15 cellular contexts compared by ENCODE assay signal in the genomic region with DNA sequence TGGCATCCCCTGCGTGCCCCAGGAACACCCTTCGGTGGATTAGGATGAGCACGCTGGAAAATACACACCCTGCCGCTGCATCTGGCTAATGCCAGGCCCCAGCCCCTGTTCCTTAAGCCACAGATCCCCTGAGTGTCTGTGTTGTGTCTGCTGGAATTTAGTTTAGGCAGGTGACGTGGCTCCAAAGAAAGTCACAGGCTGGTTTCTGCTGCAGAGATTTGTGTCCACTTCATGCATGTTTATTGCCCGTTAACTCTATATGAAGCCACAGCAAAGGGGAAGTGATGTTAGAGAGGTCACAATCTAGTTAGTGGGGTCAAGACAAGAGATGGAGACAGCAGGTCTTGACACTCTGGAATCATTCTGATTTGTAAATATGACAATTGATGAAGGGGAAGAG.
DNase-seq lines count a peak whose midpoint lies in the region; ATAC-seq, FAIRE-seq and TF ChIP-seq lines count a peak whose summit lies in the region.
"Had no signal": no experiment of that assay in that cellular context is flagged by ENCODE, and none has a peak within 500 bp of the region (broad histone marks: within the 10 kb centered on the region; RNA-seq: fewer than 3 reads in every experiment).

No MANE protein-coding gene starts in this region.

- no peak for TF ChIP-seq CTCF in neural progenitor cell (IDR thresholded peaks at IDR 0.05)
- TF ChIP-seq CTCF in D721Med (IDR thresholded peaks at IDR 0.05; ENCODE audit: insufficient read depth, missing control alignments), result no peak

- H4K20me1 ChIP-seq in neural progenitor cell (ENCODE audit: low read depth), result no peaks in the 10 kb centered on the region

- no peaks in the 10 kb centered on the region for H3K27me3 ChIP-seq in neural progenitor cell
- H3K27me3 ChIP-seq: gastroesophageal sphincter, upper lobe of right lung had no signal

- CTCF ChIA-PET in activated CD4-positive, alpha-beta T cell treated with anti-CD3 and anti-CD28 coated beads for 36 hours (lab: Charles Lee), result interaction anchor here (0.6 kb wide), 1 partner anchor 45 kb away, joined by 3 read pairs; no protein-coding TSS in a partner anchor

- H3K27ac ChIP-seq in neural progenitor cell, result no peak overlapping the region
- H3K27ac ChIP-seq: gastroesophageal sphincter, upper lobe of right lung had no signal

- POLR2A ChIA-PET in activated CD4-positive, alpha-beta T cell treated with anti-CD3 and anti-CD28 coated beads for 36 hours (lab: Charles Lee), result interaction anchor here (1.0 to 1.5 kb wide), 2 partner anchors 119 to 203 kb away, joined by 3 to 8 read pairs; no protein-coding TSS in a partner anchor

- H3K9ac ChIP-seq in neural progenitor cell, result no peak overlapping the region

- H3K27ac Mint-ChIP-seq in activated CD4-positive, alpha-beta T cell treated with anti-CD3 and anti-CD28 coated beads for 36 hours, result peak overlapping the region; percentile 92
- H3K27ac Mint-ChIP-seq in activated T-helper 17 cell treated with anti-CD3 and anti-CD28 coated beads, Interleukin-2, amount 50 U/mL, for 72 hours, result peak overlapping the region; percentile 96
- peak overlapping the region; percentile 34 for H3K27ac Mint-ChIP-seq in neural progenitor cell
- H3K27ac Mint-ChIP-seq: nephron progenitor cell had no signal

- ATAC-seq in activated CD4-positive, alpha-beta T cell treated with anti-CD3 and anti-CD28 coated beads for 36 hours, result no peak
- ATAC-seq in activated T-helper 17 cell treated with anti-CD3 and anti-CD28 coated beads, Interleukin-2, amount 50 U/mL, for 72 hours (replicated peaks), result no peak
- no peak for ATAC-seq in HG03135 (IDR thresholded peaks at IDR 0.05; ENCODE audit: unreplicated experiment)
- ATAC-seq: gastroesophageal sphincter, upper lobe of right lung had no signal

- H3K4me3 Mint-ChIP-seq in activated CD4-positive, alpha-beta T cell treated with anti-CD3 and anti-CD28 coated beads for 36 hours, result peak overlapping the region; percentile 32
- H3K4me3 Mint-ChIP-seq in activated T-helper 17 cell treated with anti-CD3 and anti-CD28 coated beads, Interleukin-2, amount 50 U/mL, for 72 hours, result peak overlapping the region; percentile 76
- no peak overlapping the region for H3K4me3 Mint-ChIP-seq in neural progenitor cell
- H3K4me3 Mint-ChIP-seq: nephron progenitor cell had no signal

- intact Hi-C loops in activated CD4-positive, alpha-beta T cell treated with anti-CD3 and anti-CD28 coated beads for 36 hours (cut with DNase I, micrococcal nuclease), result loop anchor here in 1 of 2 experiments (2.0 to 5.0 kb wide), 4 partner anchors 229 to 353 kb away; no protein-coding TSS in a partner anchor

- H3F3A ChIP-seq in neural progenitor cell (ENCODE audit: low read depth), result peaks cover 20% of the 10 kb centered on the region

- H3K36me3 Mint-ChIP-seq in activated CD4-positive, alpha-beta T cell treated with anti-CD3 and anti-CD28 coated beads for 36 hours (ENCODE audit: low read depth), result peaks cover 2% of the 10 kb centered on the region
- H3K36me3 Mint-ChIP-seq in activated T-helper 17 cell treated with anti-CD3 and anti-CD28 coated beads, Interleukin-2, amount 50 U/mL, for 72 hours (ENCODE audit: low read depth), result no peaks in the 10 kb centered on the region
- H3K36me3 Mint-ChIP-seq in neural progenitor cell, result no peaks in the 10 kb centered on the region

- H3K4me1 ChIP-seq in neural progenitor cell, result peaks cover 27% of the 10 kb centered on the region

- H2AFZ ChIP-seq in neural progenitor cell (replicated peaks), result no peak overlapping the region

- H3K27me3 Mint-ChIP-seq in activated CD4-positive, alpha-beta T cell treated with anti-CD3 and anti-CD28 coated beads for 36 hours, result no peaks in the 10 kb centered on the region
- no peaks in the 10 kb centered on the region for H3K27me3 Mint-ChIP-seq in activated T-helper 17 cell treated with anti-CD3 and anti-CD28 coated beads, Interleukin-2, amount 50 U/mL, for 72 hours
- H3K27me3 Mint-ChIP-seq in neural progenitor cell (ENCODE audit: insufficient read depth, low read depth), result peaks cover 19% of the 10 kb centered on the region

- no peak overlapping the region for H3K4me2 ChIP-seq in neural progenitor cell
- H3K4me2 ChIP-seq: A549 had no signal

- H3K4me1 Mint-ChIP-seq in activated CD4-positive, alpha-beta T cell treated with anti-CD3 and anti-CD28 coated beads for 36 hours, result peaks cover 79% of the 10 kb centered on the region
- H3K4me1 Mint-ChIP-seq in activated T-helper 17 cell treated with anti-CD3 and anti-CD28 coated beads, Interleukin-2, amount 50 U/mL, for 72 hours, result peaks cover 46% of the 10 kb centered on the region
- peaks cover 82% of the 10 kb centered on the region for H3K4me1 Mint-ChIP-seq in neural progenitor cell

- H3K36me3 ChIP-seq in neural progenitor cell, result no peaks in the 10 kb centered on the region
- H3K36me3 ChIP-seq: gastroesophageal sphincter, upper lobe of right lung had no signal

- H3K4me3 ChIP-seq in neural progenitor cell, result no peak overlapping the region
- H3K4me3 ChIP-seq: A549, gastroesophageal sphincter, upper lobe of right lung had no signal

- no peaks in the 10 kb centered on the region for H3K9me3 Mint-ChIP-seq in activated CD4-positive, alpha-beta T cell treated with anti-CD3 and anti-CD28 coated beads for 36 hours (ENCODE audit: low read depth)
- no peaks in the 10 kb centered on the region for H3K9me3 Mint-ChIP-seq in activated T-helper 17 cell treated with anti-CD3 and anti-CD28 coated beads, Interleukin-2, amount 50 U/mL, for 72 hours
- H3K9me3 Mint-ChIP-seq in neural progenitor cell, result no peaks in the 10 kb centered on the region
- H3K9me3 Mint-ChIP-seq: nephron progenitor cell had no signal

- H3K79me2 ChIP-seq in neural progenitor cell (ENCODE audit: low read depth), result no peaks in the 10 kb centered on the region

- no peaks in the 10 kb centered on the region for H3K9me3 ChIP-seq in neural progenitor cell (ENCODE audit: low read depth)
- H3K9me3 ChIP-seq: A549, gastroesophageal sphincter, upper lobe of right lung had no signal

- no peak for FAIRE-seq in D721Med (lab: Jason Lieb, UNC)
- FAIRE-seq: A549 had no signal

- DNase-seq in activated CD4-positive, alpha-beta T cell treated with anti-CD3 and anti-CD28 coated beads for 36 hours, result no peak
- no peak for DNase-seq in activated CD4-positive, alpha-beta T cell treated with anti-CD3 and anti-CD28 coated beads for 1 hour
- DNase-seq in NCI-H82 (lab: John Stamatoyannopoulos, UW) (peak; percentile 81), neural progenitor cell (ENCODE audit: low spot score) (no peak), D721Med (ENCODE audit: insufficient read length, low spot score) (no peak), cerebellar nuclear complex (lab: John Stamatoyannopoulos, UW) (no peak)
- DNase-seq: amygdala, kidney glomerular epithelial cell, nephron progenitor cell, SHP77 treated with DMSO at 0.1 percent for 48 hours, upper lobe of right lung had no signal

Comparison
In these comparisons a context has a peak if more than half of its experiments do, and no peak if none do; other contexts are left out.
1. H3K27ac Mint-ChIP-seq: peak in every context shown above with its lines; median percentile 96 in activated T-helper 17 cell treated with anti-CD3 and anti-CD28 coated beads, Interleukin-2, amount 50 U/mL, for 72 hours; 92 in activated CD4-positive, alpha-beta T cell treated with anti-CD3 and anti-CD28 coated beads for 36 hours; 34 in neural progenitor cell.